Comparison of ENCODE assay signal across 31 cellular contexts in the genomic region with DNA sequence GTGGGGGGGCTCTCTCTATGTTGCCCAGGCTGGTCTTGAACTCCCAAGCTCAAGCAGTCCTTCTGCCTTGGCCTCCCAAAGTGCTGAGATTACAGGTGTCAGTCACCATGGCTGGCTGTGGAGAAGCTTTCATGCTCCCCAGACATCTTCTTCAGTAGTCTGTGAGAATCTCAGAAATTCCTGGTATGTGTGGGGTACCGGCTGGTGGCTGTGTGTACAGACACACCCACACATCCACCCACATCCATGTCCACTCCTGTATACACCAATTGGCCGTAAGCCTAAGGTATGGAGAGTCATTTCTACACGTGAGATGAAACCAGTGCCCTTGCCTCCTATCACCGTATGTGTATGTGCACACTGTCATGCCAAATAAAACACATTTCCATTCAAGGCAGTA. TPM values are rescaled to one million over a fixed set of nuclear protein-coding genes. Genes with fewer than 3 reads are reported as not detected.
"Had no signal": no experiment of that assay in that cellular context is flagged by ENCODE, and none has a peak within 500 bp of the region (broad histone marks: within the 10 kb centered on the region; RNA-seq: fewer than 3 reads in every experiment).

No MANE protein-coding gene starts in this region.

- H3K27ac ChIP-seq: body of pancreas had no signal

- H3K9me3 Mint-ChIP-seq: activated CD4-positive, alpha-beta T cell treated with anti-CD3 and anti-CD28 coated beads, Interleukin-2, amount 10 ng/mL, durations not matched to agents 24 days and 14 days; activated naive CD4-positive, alpha-beta T cell treated with anti-CD3 and anti-CD28 coated beads, Interleukin-2, amount 50 U/mL, for 72 hours; activated naive CD8-positive, alpha-beta T cell treated with anti-CD3 and anti-CD28 coated beads, Interleukin-2, amount 50 U/mL, for 24 hours; activated T-cell treated with anti-CD3 and anti-CD28 coated beads, Interleukin-2, amount 50 U/mL, for 24 hours; activated T-helper 1 cell treated with anti-CD3 and anti-CD28 coated beads, Interleukin-12 subunit alpha, Interleukin-12 subunit beta, Interleukin-2, Interleukin-4 antibody, amounts not matched to agents 30 ng/mL and 10 ng/mL and 1 ng/mL, durations not matched to agents 14 hours and 24 hours and 36 hours had no signal

- H3K36me3 Mint-ChIP-seq: activated CD8-positive, alpha-beta memory T cell treated with anti-CD3 and anti-CD28 coated beads, Interleukin-2, amount 10 ng/mL, durations not matched to agents 7 days and 5 days; activated naive CD4-positive, alpha-beta T cell treated with anti-CD3 and anti-CD28 coated beads, Interleukin-2, amount 50 U/mL, for 72 hours; WTC11 had no signal

- H3K4me3 Mint-ChIP-seq: activated CD4-positive, alpha-beta T cell treated with anti-CD3 and anti-CD28 coated beads, Interleukin-2, amount 10 ng/mL, durations not matched to agents 24 days and 14 days; activated CD8-positive, alpha-beta memory T cell treated with anti-CD3 and anti-CD28 coated beads, Interleukin-2, amount 10 ng/mL, durations not matched to agents 7 days and 5 days; activated naive CD8-positive, alpha-beta T cell treated with anti-CD3 and anti-CD28 coated beads, Interleukin-2, amount 50 U/mL, for 24 hours; activated T-cell treated with anti-CD3 and anti-CD28 coated beads, Interleukin-2, amount 50 U/mL, for 24 hours; activated T-helper 1 cell treated with anti-CD3 and anti-CD28 coated beads, Interleukin-12 subunit alpha, Interleukin-12 subunit beta, Interleukin-2, Interleukin-4 antibody, amounts not matched to agents 30 ng/mL and 10 ng/mL and 1 ng/mL, durations not matched to agents 14 hours and 24 hours and 36 hours; T-helper 17 cell; WTC11 had no signal

- H3K9me3 ChIP-seq: ascending aorta, body of pancreas had no signal

- H3K27me3 Mint-ChIP-seq: activated naive CD8-positive, alpha-beta T cell treated with anti-CD3 and anti-CD28 coated beads, Interleukin-2, amount 50 U/mL, for 24 hours had no signal

- DNase-seq: activated CD4-positive, alpha-beta T cell treated with anti-CD3 and anti-CD28 coated beads, Interleukin-2, amount 10 ng/mL, durations not matched to agents 24 days and 14 days; activated CD4-positive, alpha-beta T cell treated with anti-CD3 and anti-CD28 coated beads, Interleukin-2, amount 50 U/mL, for 48 hours; activated CD4-positive, CD25-positive, alpha-beta regulatory T cell treated with anti-CD3 and anti-CD28 coated beads, Interleukin-2, amount 50 U/mL, for 72 hours; activated CD8-positive, alpha-beta memory T cell treated with anti-CD3 and anti-CD28 coated beads, Interleukin-2, amount 10 ng/mL, durations not matched to agents 7 days and 5 days; activated effector memory CD4-positive, alpha-beta T cell treated with Interleukin-2 at 50 U/mL for 16 hours; activated naive CD4-positive, alpha-beta T cell; activated naive CD8-positive, alpha-beta T cell treated with anti-CD3 and anti-CD28 coated beads, Interleukin-2, amount 50 U/mL, for 24 hours; activated T-cell treated with anti-CD3 and anti-CD28 coated beads, Interleukin-2, amount 50 U/mL, for 24 hours; amniotic stem cell; body of pancreas; central memory CD4-positive, alpha-beta T cell; Kasumi-1; KBM-7; NCI-H1092; NCI-H1417; NCI-H1694; NCI-H2029; NCI-H2107; NCI-H2171 treated with DMSO at 0.1 percent for 48 hours; NCI-H345; NCI-H510A treated with DMSO at 0.1 percent for 48 hours; NCI-H69; PC-3; SIG-M5; T-helper 17 cell; T-helper 9 cell had no signal

- H3K27ac Mint-ChIP-seq: activated CD4-positive, alpha-beta T cell treated with anti-CD3 and anti-CD28 coated beads, Interleukin-2, amount 10 ng/mL, durations not matched to agents 24 days and 14 days; activated CD8-positive, alpha-beta memory T cell treated with anti-CD3 and anti-CD28 coated beads, Interleukin-2, amount 10 ng/mL, durations not matched to agents 7 days and 5 days; activated naive CD4-positive, alpha-beta T cell treated with anti-CD3 and anti-CD28 coated beads, Interleukin-2, amount 50 U/mL, for 72 hours; activated naive CD8-positive, alpha-beta T cell treated with anti-CD3 and anti-CD28 coated beads, Interleukin-2, amount 50 U/mL, for 24 hours; activated T-cell treated with anti-CD3 and anti-CD28 coated beads, Interleukin-2, amount 50 U/mL, for 24 hours; activated T-helper 1 cell treated with anti-CD3 and anti-CD28 coated beads, Interleukin-12 subunit alpha, Interleukin-12 subunit beta, Interleukin-2, Interleukin-4 antibody, amounts not matched to agents 30 ng/mL and 10 ng/mL and 1 ng/mL, durations not matched to agents 14 hours and 24 hours and 36 hours; T-helper 17 cell; WTC11 had no signal

- H3K4me1 Mint-ChIP-seq: activated CD4-positive, alpha-beta T cell treated with anti-CD3 and anti-CD28 coated beads, Interleukin-2, amount 10 ng/mL, durations not matched to agents 24 days and 14 days; activated CD8-positive, alpha-beta memory T cell treated with anti-CD3 and anti-CD28 coated beads, Interleukin-2, amount 10 ng/mL, durations not matched to agents 7 days and 5 days; activated naive CD8-positive, alpha-beta T cell treated with anti-CD3 and anti-CD28 coated beads, Interleukin-2, amount 50 U/mL, for 24 hours; T-helper 17 cell had no signal

- H3K27me3 ChIP-seq: ascending aorta, body of pancreas had no signal

- H3K4me3 ChIP-seq: ascending aorta, body of pancreas had no signal

- ATAC-seq: activated CD8-positive, alpha-beta memory T cell treated with anti-CD3 and anti-CD28 coated beads, Interleukin-2, amount 10 ng/mL, durations not matched to agents 7 days and 5 days; activated naive CD4-positive, alpha-beta T cell treated with anti-CD3 and anti-CD28 coated beads, Interleukin-2, amount 50 U/mL, for 72 hours; activated naive CD8-positive, alpha-beta T cell treated with anti-CD3 and anti-CD28 coated beads, Interleukin-2, amount 50 U/mL, for 24 hours; body of pancreas; PC-3; T-helper 17 cell; WTC11 had no signal

- H3K36me3 ChIP-seq: ascending aorta had no signal

RNA-seq across cellular contexts. Expression of gene GPRC5D, which starts 27.8 kb away (rescaled TPM):
- total RNA-seq: activated CD4-positive, alpha-beta T cell treated with anti-CD3 and anti-CD28 coated beads, Interleukin-2, amount 10 ng/mL, durations not matched to agents 24 days and 14 days; activated CD8-positive, alpha-beta memory T cell treated with anti-CD3 and anti-CD28 coated beads, Interleukin-2, amount 10 ng/mL, durations not matched to agents 7 days and 5 days; activated naive CD4-positive, alpha-beta T cell treated with anti-CD3 and anti-CD28 coated beads, Interleukin-2, amount 50 U/mL, for 72 hours; activated T-helper 1 cell treated with anti-CD3 and anti-CD28 coated beads, Interleukin-12 subunit alpha, Interleukin-12 subunit beta, Interleukin-2, Interleukin-4 antibody, amounts not matched to agents 30 ng/mL and 10 ng/mL and 1 ng/mL, durations not matched to agents 14 hours and 24 hours and 36 hours; ascending aorta; body of pancreas; bronchial epithelial cell; PC-3; T-helper 17 cell had no signal

RNA-seq across cellular contexts. Expression of gene GPRC5A, which starts 32.8 kb away (rescaled TPM):
- total RNA-seq: activated CD4-positive, alpha-beta T cell treated with anti-CD3 and anti-CD28 coated beads, Interleukin-2, amount 10 ng/mL, durations not matched to agents 24 days and 14 days; activated CD8-positive, alpha-beta memory T cell treated with anti-CD3 and anti-CD28 coated beads, Interleukin-2, amount 10 ng/mL, durations not matched to agents 7 days and 5 days; activated T-helper 1 cell treated with anti-CD3 and anti-CD28 coated beads, Interleukin-12 subunit alpha, Interleukin-12 subunit beta, Interleukin-2, Interleukin-4 antibody, amounts not matched to agents 30 ng/mL and 10 ng/mL and 1 ng/mL, durations not matched to agents 14 hours and 24 hours and 36 hours had no signal
